Comparison of ENCODE assay signal across 10 cellular contexts in the genomic region with DNA sequence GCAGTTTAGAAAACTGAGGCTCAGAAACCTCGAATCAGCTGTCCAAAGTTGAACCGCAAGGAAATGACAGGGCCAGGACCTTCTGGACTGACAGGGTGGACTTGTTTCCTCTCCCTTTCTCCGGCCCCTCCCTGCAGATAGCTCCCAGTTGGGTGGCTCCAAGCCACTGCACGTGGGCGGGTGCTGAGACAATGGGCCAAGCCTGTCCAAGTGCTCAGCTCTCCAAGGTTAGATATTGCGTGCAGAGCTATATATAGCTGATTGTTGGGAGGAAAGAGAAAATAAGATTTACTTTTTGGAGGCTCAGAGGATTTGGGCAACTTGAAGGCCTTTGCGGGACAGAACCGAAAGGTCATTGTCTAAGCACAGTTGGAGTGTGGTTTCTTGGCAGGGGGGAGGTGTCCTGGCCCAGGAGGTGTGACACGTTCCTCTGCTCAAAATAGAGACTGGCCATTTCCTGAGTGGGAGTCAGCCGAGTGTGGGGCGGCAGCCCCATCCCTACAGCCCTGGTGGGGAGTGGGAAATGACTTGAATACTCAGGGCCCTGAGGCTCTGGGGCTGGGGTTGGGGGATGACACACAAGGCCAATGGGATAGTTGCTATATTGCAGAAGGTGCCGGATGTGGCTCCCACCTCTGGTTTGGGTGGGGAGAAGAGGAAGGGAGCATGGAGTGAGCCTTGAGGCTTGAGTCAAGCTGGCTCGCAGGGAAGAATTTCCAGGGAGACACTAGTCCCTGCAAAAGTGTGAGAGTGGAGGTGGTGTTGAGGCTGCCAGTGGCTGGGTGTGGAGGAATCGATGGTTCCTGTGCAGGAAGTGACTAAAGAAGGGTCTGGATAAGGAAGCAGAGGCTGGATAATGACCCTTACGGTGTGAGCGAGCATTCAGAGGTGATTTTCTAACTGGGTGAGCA. TPM values are rescaled to one million over a fixed set of nuclear protein-coding genes. Genes with fewer than 3 reads are reported as not detected.
DNase-seq lines count a peak whose midpoint lies in the region; ATAC-seq and TF ChIP-seq lines count a peak whose summit lies in the region.
"Had no signal": no experiment of that assay in that cellular context is flagged by ENCODE, and none has a peak within 500 bp of the region (broad histone marks: within the 10 kb centered on the region; RNA-seq: fewer than 3 reads in every experiment).

No MANE protein-coding gene starts in this region.

- H3K36me3 Mint-ChIP-seq in MCF 10A (ENCODE audit: insufficient read depth, unreplicated experiment), result no peaks in the 10 kb centered on the region
- H3K36me3 Mint-ChIP-seq in activated T-cell treated with anti-CD3 and anti-CD28 coated beads, Interleukin-2, amount 50 U/mL, for 72 hours (ENCODE audit: insufficient read depth in 2 of 2), result no peaks in the 10 kb centered on the region
- H3K36me3 Mint-ChIP-seq: activated naive CD8-positive, alpha-beta T cell had no signal

- peak overlapping the region; percentile 8 for H3K27ac Mint-ChIP-seq in MCF 10A (ENCODE audit: low read depth, unreplicated experiment)
- H3K27ac Mint-ChIP-seq in activated T-cell treated with anti-CD3 and anti-CD28 coated beads, Interleukin-2, amount 50 U/mL, for 72 hours, result no peak overlapping the region
- H3K27ac Mint-ChIP-seq: activated naive CD8-positive, alpha-beta T cell had no signal

- no peaks in the 10 kb centered on the region for H3K9me3 Mint-ChIP-seq in MCF 10A (ENCODE audit: unreplicated experiment)
- H3K9me3 Mint-ChIP-seq in activated T-cell treated with anti-CD3 and anti-CD28 coated beads, Interleukin-2, amount 50 U/mL, for 72 hours, result no peaks in the 10 kb centered on the region

- H4K20me1 ChIP-seq in BLaER1 treated with 17β-estradiol and CSF1 and Interleukin-3, amounts not matched to agents 10 nM and 100 nM, result no peaks in the 10 kb centered on the region

- intact Hi-C loops in MCF 10A (cut with micrococcal nuclease), result no loop called here

- no peaks in the 10 kb centered on the region for H3K27me3 Mint-ChIP-seq in MCF 10A (ENCODE audit: insufficient read depth, unreplicated experiment)
- H3K27me3 Mint-ChIP-seq in activated T-cell treated with anti-CD3 and anti-CD28 coated beads, Interleukin-2, amount 50 U/mL, for 72 hours (ENCODE audit: low read depth), result no peaks in the 10 kb centered on the region
- H3K27me3 Mint-ChIP-seq: activated naive CD8-positive, alpha-beta T cell had no signal

- no peak overlapping the region for H3K4me3 Mint-ChIP-seq in MCF 10A (ENCODE audit: unreplicated experiment)
- H3K4me3 Mint-ChIP-seq in activated T-cell treated with anti-CD3 and anti-CD28 coated beads, Interleukin-2, amount 50 U/mL, for 72 hours, result no peak overlapping the region
- H3K4me3 Mint-ChIP-seq: activated naive CD8-positive, alpha-beta T cell had no signal

- no peaks in the 10 kb centered on the region for H3K36me3 ChIP-seq in BLaER1 treated with 17β-estradiol and CSF1 and Interleukin-3, amounts not matched to agents 10 nM and 100 nM

- peaks cover 8 to 13% (median 9%) of the 10 kb centered on the region in 10 experiments; a peak in 19 of 20 replicates for H3K4me1 ChIP-seq in BLaER1 treated with 17β-estradiol and CSF1 and Interleukin-3, amounts not matched to agents 10 nM and 100 nM

- TF ChIP-seq CTCF in MCF 10A (IDR thresholded peaks at IDR 0.05; ENCODE audit: unreplicated experiment), result no peak

- peak; percentile 84 for DNase-seq in MCF 10A (ENCODE audit: unreplicated experiment)
- peak; percentile 19 for DNase-seq in hepatic stellate cell (ENCODE audit: low spot score)
- DNase-seq in pulmonary artery endothelial cell (ENCODE audit: low read depth, low spot score), result peak; percentile 17
- no peak for DNase-seq in SK-N-DZ (ENCODE audit: low spot score)
- no peak for DNase-seq in activated T-cell treated with anti-CD3 and anti-CD28 coated beads, Interleukin-2, amount 50 U/mL, for 72 hours
- DNase-seq in NK-92 (lab: John Stamatoyannopoulos, UW; ENCODE audit: unreplicated experiment), result no peak
- DNase-seq: NCI-H1092 had no signal

- BruUV-seq in MCF 10A (replicated peaks; lab: Mats Ljungman, UMichigan), result no TSS peak

- no peak for ATAC-seq in activated T-cell treated with anti-CD3 and anti-CD28 coated beads, Interleukin-2, amount 50 U/mL, for 72 hours (replicated peaks in 1 of 2)
- no peak for ATAC-seq in GM19324 (IDR thresholded peaks at IDR 0.05; ENCODE audit: low FRiP score, unreplicated experiment)

- H3K9ac ChIP-seq in BLaER1 treated with 17β-estradiol and CSF1 and Interleukin-3, amounts not matched to agents 10 nM and 100 nM, result no peak overlapping the region

- POLR2A ChIA-PET in MCF 10A (lab: Yijun Ruan, JAX), result interaction anchor here (0.6 to 2.9 kb wide), 8 partner anchors 21 to 1250 kb away, joined by 3 to 21 read pairs (median 4); a partner anchor contains a TSS

- peaks cover 10% of the 10 kb centered on the region for H3K4me1 Mint-ChIP-seq in MCF 10A (ENCODE audit: insufficient read depth, unreplicated experiment)
- no peaks in the 10 kb centered on the region for H3K4me1 Mint-ChIP-seq in activated T-cell treated with anti-CD3 and anti-CD28 coated beads, Interleukin-2, amount 50 U/mL, for 72 hours (ENCODE audit: low read depth)

- no peaks in the 10 kb centered on the region for H3K27me3 ChIP-seq in BLaER1 treated with 17β-estradiol and CSF1 and Interleukin-3, amounts not matched to agents 10 nM and 100 nM

- no peak overlapping the region for H3K27ac ChIP-seq in BLaER1 treated with 17β-estradiol and CSF1 and Interleukin-3, amounts not matched to agents 10 nM and 100 nM

- H3K4me2 ChIP-seq in BLaER1 treated with 17β-estradiol and CSF1 and Interleukin-3, amounts not matched to agents 10 nM and 100 nM, result peak overlapping the region; percentile 27 to 67 (median 56); a peak in 21 of 22 replicates

- no peaks in the 10 kb centered on the region for H3K9me3 ChIP-seq in BLaER1 treated with 17β-estradiol and CSF1 and Interleukin-3, amounts not matched to agents 10 nM and 100 nM (replicated peaks in 1 of 11)

- CTCF ChIA-PET in MCF 10A (lab: Yijun Ruan, JAX), result interaction anchor here (0.7 to 2.9 kb wide), 9 partner anchors 11 to 340 kb away, joined by 3 to 12 read pairs (median 3); no protein-coding TSS in a partner anchor

- H3K4me3 ChIP-seq in BLaER1 treated with 17β-estradiol and CSF1 and Interleukin-3, amounts not matched to agents 10 nM and 100 nM, result no peak overlapping the region

RNA-seq across cellular contexts. Expression of a gene that starts 44.4 kb away (rescaled TPM):
- total RNA-seq in MCF 10A (2022), result 97.4 and 106 TPM in 2 replicates
- total RNA-seq in pulmonary artery endothelial cell, result 33.1 and 39.0 TPM in 2 replicates
- 36.5 and 37.1 TPM in 2 replicates for polyA plus RNA-seq in SK-N-DZ (2014; cell fraction: cytosol; rRNA removed)
- 13.5 and 14.9 TPM in 2 replicates for polyA plus RNA-seq in SK-N-DZ (2014; cell fraction: nucleus; rRNA removed)
- 10 to 100 TPM in 1 of 2 donors, 1 to 10 TPM in 1; 7.1 to 13.9 TPM for total RNA-seq in activated T-cell treated with anti-CD3 and anti-CD28 coated beads, Interleukin-2, amount 50 U/mL, for 72 hours

RNA-seq across cellular contexts. Expression of a gene that starts 59.4 kb away (rescaled TPM):
- total RNA-seq in MCF 10A (2022) (623 and 892 TPM in 2 replicates), pulmonary artery endothelial cell (6.3 and 16.9 TPM in 2 replicates)
- not detected in 2 replicates for polyA plus RNA-seq in SK-N-DZ (2014; cell fraction: cytosol; rRNA removed)
- 0.59 TPM in 1 of 2 replicates, not detected in the other for polyA plus RNA-seq in SK-N-DZ (2014; cell fraction: nucleus; rRNA removed)
- total RNA-seq in activated T-cell treated with anti-CD3 and anti-CD28 coated beads, Interleukin-2, amount 50 U/mL, for 72 hours, result not detected

Comparison
In these comparisons a context has a peak if more than half of its experiments do, and no peak if none do; other contexts are left out.
1. DNase-seq: peak in MCF 10A (single experiment), hepatic stellate cell (single experiment) and pulmonary artery endothelial cell (single experiment); none in SK-N-DZ (single experiment), activated T-cell treated with anti-CD3 and anti-CD28 coated beads, Interleukin-2, amount 50 U/mL, for 72 hours (0 of 2) and NK-92 (single experiment).
2. RNA of a gene that starts 59.4 kb away (total RNA-seq): 623 to 892 TPM in MCF 10A; 6.3 to 16.9 TPM in pulmonary artery endothelial cell and not detected in activated T-cell treated with anti-CD3 and anti-CD28 coated beads, Interleukin-2, amount 50 U/mL, for 72 hours; every median in the first group is over 10 times any median in the second.